ENCODE assay signal across 10 cellular contexts in the genomic region with DNA sequence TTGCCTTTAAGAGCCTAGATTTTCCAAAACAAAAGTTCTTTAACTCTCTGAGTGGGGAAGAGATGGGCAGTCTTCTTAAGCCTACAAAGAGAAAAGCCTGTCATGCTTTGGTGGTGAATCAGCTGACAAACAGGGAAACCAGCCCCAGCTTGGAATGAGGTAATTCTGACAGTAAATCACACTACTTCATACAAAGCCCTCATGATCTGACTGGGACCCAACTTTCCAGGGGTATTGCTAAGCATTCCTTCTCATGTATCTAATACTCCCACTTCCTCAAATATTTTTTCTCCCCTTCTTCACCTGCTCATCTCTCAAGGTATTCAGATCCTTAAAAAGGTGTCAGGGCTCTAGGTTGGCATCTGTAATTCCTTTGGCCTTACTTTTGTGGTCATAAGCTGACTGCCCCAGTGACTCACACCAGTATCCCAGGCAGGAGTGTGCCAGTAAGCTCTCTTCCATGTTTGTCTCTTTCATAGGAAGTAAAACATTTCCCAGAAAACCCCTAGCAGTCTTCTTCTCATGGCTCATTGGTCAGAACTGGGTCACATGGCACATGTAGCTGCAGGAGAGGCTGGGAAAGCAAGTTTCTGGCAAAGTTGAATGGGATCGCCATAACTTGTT. TPM values are rescaled to one million over a fixed set of nuclear protein-coding genes. Genes with fewer than 3 reads are reported as not detected.
A peak's percentile ranks its signal among the peaks of the same experiment; 100 is the strongest.
DNase-seq lines count a peak whose midpoint lies in the region; ATAC-seq and TF ChIP-seq lines count a peak whose summit lies in the region.
"Had no signal": no experiment of that assay in that cellular context is flagged by ENCODE, and none has a peak within 500 bp of the region (broad histone marks: within the 10 kb centered on the region; RNA-seq: fewer than 3 reads in every experiment).

No MANE protein-coding gene starts in this region.

- H3K27ac ChIP-seq in IMR-90 (ENCODE audit: insufficient read depth, low read length) (peak overlapping the region; percentile 100), muscle layer of colon (ENCODE audit: low read depth, low read length) (peak overlapping the region; percentile 46)

- POLR2A ChIA-PET in IMR-90 (lab: Charles Lee; ENCODE audit: unreplicated experiment) = interaction anchor here (1.0 kb wide), 1 partner anchor 13 kb away, joined by 3 read pairs; no protein-coding TSS in a partner anchor

- H3K9ac ChIP-seq in IMR-90 (ENCODE audit: low read depth, low read length) (peak overlapping the region; percentile 78), muscle layer of colon (ENCODE audit: low read length) (no peak overlapping the region)

- H3K36me3 Mint-ChIP-seq in chondrocyte (ENCODE audit: low read depth) = no peaks in the 10 kb centered on the region
- H3K36me3 Mint-ChIP-seq: memory B cell had no signal

- H3K23ac ChIP-seq in IMR-90 (ENCODE audit: low read depth, low read length) = peak overlapping the region; percentile 99

- no TSS peak for BruUV-seq in IMR-90 (replicated peaks; lab: Mats Ljungman, UMichigan)

- H3K4ac ChIP-seq in IMR-90 (ENCODE audit: low read depth, low read length) = peak overlapping the region; percentile 99

- no peaks in the 10 kb centered on the region; the same call in 1 of the 2 replicates for H4K20me1 ChIP-seq in IMR-90 (ENCODE audit: insufficient read depth, low read length)

- no peak for TF ChIP-seq CTCF in AG10803 (conservative IDR thresholded peaks at IDR 0.05; ENCODE audit: low read length)
- TF ChIP-seq CTCF in IMR-90 (conservative IDR thresholded peaks at IDR 0.05; ENCODE audit: low read depth, low read length) = no peak
- TF ChIP-seq CTCF in chondrocyte (IDR thresholded peaks at IDR 0.05) = no peak

- peak overlapping the region; percentile 77 for H2AFZ ChIP-seq in IMR-90 (replicated peaks; ENCODE audit: low read length, poor library complexity)

- dilution Hi-C loops in IMR-90 (cut with HindIII; ENCODE audit: low sequenced_read_pairs, unreplicated experiment) = no loop called here

- no peaks in the 10 kb centered on the region for H3K9me3 ChIP-seq in IMR-90 (ENCODE audit: control insufficient read depth, insufficient read depth, low read length)
- no peaks in the 10 kb centered on the region for H3K9me3 ChIP-seq in muscle layer of colon (ENCODE audit: low read length)

- peak overlapping the region; percentile 98 for H2BK15ac ChIP-seq in IMR-90 (ENCODE audit: low read depth, low read length)

- H2BK20ac ChIP-seq in IMR-90 (ENCODE audit: low read depth, low read length) = peak overlapping the region; percentile 98

- peak overlapping the region; percentile 99 for H2BK5ac ChIP-seq in IMR-90 (ENCODE audit: low read depth, low read length, poor library complexity, severe bottlenecking)

- TF ChIP-seq POLR2A in IMR-90 (IDR thresholded peaks at IDR 0.05; ENCODE audit: low read depth, low read length) (no peak), GM18505 (IDR thresholded peaks at IDR 0.05; ENCODE audit: borderline replicate concordance, extremely low read depth, insufficient read depth, insufficient read length) (no peak)

- peak overlapping the region; percentile 99 for H3K18ac ChIP-seq in IMR-90 (ENCODE audit: low read depth, low read length)

- H3K9me1 ChIP-seq in IMR-90 (ENCODE audit: insufficient read depth, low read length) = peaks cover 15% of the 10 kb centered on the region

- H3K4me2 ChIP-seq in IMR-90 (ENCODE audit: low read depth, low read length) = peak overlapping the region; percentile 73

- H4K8ac ChIP-seq in IMR-90 (ENCODE audit: low read depth in 2 of 2, low read length in 2 of 2) = peak overlapping the region; percentile 96 to 99

- no peaks in the 10 kb centered on the region for H3K27me3 ChIP-seq in IMR-90 (ENCODE audit: control insufficient read depth, insufficient read depth, low read length)
- H3K27me3 ChIP-seq in muscle layer of colon (ENCODE audit: control insufficient read depth in 1 of 2, insufficient read depth in 2 of 2, low read length in 2 of 2) = no peaks in the 10 kb centered on the region

- no peak for TF ChIP-seq RAD21 in IMR-90 (IDR thresholded peaks at IDR 0.05; ENCODE audit: low read length)

- peak overlapping the region; percentile 100 for H2BK120ac ChIP-seq in IMR-90 (ENCODE audit: low read depth, low read length)

- H3K4me3 Mint-ChIP-seq in chondrocyte (ENCODE audit: unreplicated experiment) = no peak overlapping the region
- H3K4me3 Mint-ChIP-seq: memory B cell; T-helper 1 cell treated with Interleukin-12 subunit alpha and Interleukin-12 subunit beta and Interleukin-4 antibody, amounts not matched to agents 30 μg/mL and 1 μg/mL, for 36 hours had no signal

- H3K9me3 Mint-ChIP-seq in chondrocyte (ENCODE audit: low read depth) = peaks cover 2% of the 10 kb centered on the region
- H3K9me3 Mint-ChIP-seq: memory B cell had no signal

- peak overlapping the region; percentile 85; the same call in 1 of the 2 replicates for H2AK5ac ChIP-seq in IMR-90 (ENCODE audit: low read depth, low read length)

- H3K27ac Mint-ChIP-seq in chondrocyte (ENCODE audit: unreplicated experiment) = peak overlapping the region; percentile 100
- H3K27ac Mint-ChIP-seq: memory B cell; T-helper 1 cell treated with Interleukin-12 subunit alpha and Interleukin-12 subunit beta and Interleukin-4 antibody, amounts not matched to agents 30 μg/mL and 1 μg/mL, for 36 hours had no signal

- H3K4me1 ChIP-seq in IMR-90 (ENCODE audit: control insufficient read depth, insufficient read depth, low read length) (peaks cover 37% of the 10 kb centered on the region), muscle layer of colon (ENCODE audit: insufficient read depth, low read length) (peaks cover 45% of the 10 kb centered on the region)

- H3K14ac ChIP-seq in IMR-90 (replicated peaks; ENCODE audit: low read depth, low read length) = peak overlapping the region; percentile 98

- H3K56ac ChIP-seq in IMR-90 (ENCODE audit: extremely low read depth, insufficient read depth, low read length) = peak overlapping the region; percentile 97

- H3K36me3 ChIP-seq in IMR-90 (ENCODE audit: control insufficient read depth, insufficient read depth, low read length) (no peaks in the 10 kb centered on the region), muscle layer of colon (ENCODE audit: insufficient read depth, low read length) (no peaks in the 10 kb centered on the region)

- peak overlapping the region; percentile 99 for H4K91ac ChIP-seq in IMR-90 (ENCODE audit: insufficient read depth, low read depth, low read length)

- H3K4me3 ChIP-seq in AG10803 (ENCODE audit: low read length) (no peak overlapping the region), IMR-90 (ENCODE audit: insufficient read depth, low read depth, low read length) (no peak overlapping the region), muscle layer of colon (ENCODE audit: low read depth in 1 of 2, low read length in 2 of 2) (no peak overlapping the region)

- no CpG with 5 or more reads among the region's 1 CpG for WGBS in IMR-90 (ENCODE audit: extremely low coverage in 2 of 2, insufficient read length in 1 of 2), 2 experiments

- in situ Hi-C loops in IMR-90 (cut with MboI; ENCODE audit: low sequenced_read_pairs) = no loop called here

- peaks cover 0 to 14% of the 10 kb centered on the region in 2 experiments; a peak in 1 of 4 replicates for H3K79me1 ChIP-seq in IMR-90 (ENCODE audit: low read depth in 1 of 2, low read length in 2 of 2)

- H2AK9ac ChIP-seq in IMR-90 (replicated peaks; ENCODE audit: low read depth, low read length, poor library complexity) = peak overlapping the region; percentile 47

- peak overlapping the region; percentile 98 for H4K5ac ChIP-seq in IMR-90 (ENCODE audit: low read depth, low read length)

- CTCF ChIA-PET in IMR-90 (lab: Yijun Ruan, JAX) = interaction anchor here (1.1 kb wide), 1 partner anchor 32 kb away, joined by 3 read pairs; no protein-coding TSS in a partner anchor

- peaks cover 82% of the 10 kb centered on the region for H3K4me1 Mint-ChIP-seq in chondrocyte (ENCODE audit: low read depth)

- intact Hi-C loops in IMR-90 (cut with micrococcal nuclease) = loop anchor here (5.0 kb wide), 1 partner anchor 100 kb away; no protein-coding TSS in a partner anchor

- no peaks in the 10 kb centered on the region for H3K27me3 Mint-ChIP-seq in chondrocyte (ENCODE audit: low read depth)

- ATAC-seq in IMR-90 (ENCODE audit: low read depth) = peak; percentile 56
- ATAC-seq in GM21390 (IDR thresholded peaks at IDR 0.05; ENCODE audit: unreplicated experiment) = no peak
- ATAC-seq in HG03025 (IDR thresholded peaks at IDR 0.05; ENCODE audit: low FRiP score, unreplicated experiment) = no peak
- no peak for ATAC-seq in HG03139 (IDR thresholded peaks at IDR 0.05; ENCODE audit: unreplicated experiment)
- ATAC-seq in GM18505 (IDR thresholded peaks at IDR 0.05; ENCODE audit: unreplicated experiment) = no peak

- DNase-seq in AG10803 (ENCODE audit: low read depth) (peak; percentile 98), IMR-90 (peak; percentile 99), chondrocyte (ENCODE audit: low spot score) (no peak)

TF ChIP-seq in IMR-90, 13 proteins besides CTCF, POLR2A, EP300 and RAD21 (continues in another document):
- TF ChIP-seq NFE2L2 (IDR thresholded peaks at IDR 0.05; ENCODE audit: low read depth, low read length) (peak; percentile 22; the same call in 1 of the 2 replicates), MAFK (IDR thresholded peaks at IDR 0.05; ENCODE audit: low read depth, low read length) (no peak; the same call in 1 of the 2 replicates), FOS (IDR thresholded peaks at IDR 0.05; ENCODE audit: low read depth, low read length) (peak; percentile 83)
- TF ChIP-seq, protein P1, sequence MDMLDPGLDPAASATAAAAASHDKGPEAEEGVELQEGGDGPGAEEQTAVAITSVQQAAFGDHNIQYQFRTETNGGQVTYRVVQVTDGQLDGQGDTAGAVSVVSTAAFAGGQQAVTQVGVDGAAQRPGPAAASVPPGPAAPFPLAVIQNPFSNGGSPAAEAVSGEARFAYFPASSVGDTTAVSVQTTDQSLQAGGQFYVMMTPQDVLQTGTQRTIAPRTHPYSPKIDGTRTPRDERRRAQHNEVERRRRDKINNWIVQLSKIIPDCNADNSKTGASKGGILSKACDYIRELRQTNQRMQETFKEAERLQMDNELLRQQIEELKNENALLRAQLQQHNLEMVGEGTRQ (IDR thresholded peaks at IDR 0.05; ENCODE audit: low read depth, low read length) = peak; percentile 96

RNA-seq across cellular contexts. Expression of a gene that starts 15.0 kb away (rescaled TPM):
- total RNA-seq in IMR-90 (2012; rRNA removed) (6.6 and 7.5 TPM in 2 replicates), chondrocyte (10.9 to 11.5 TPM (median 10.9 TPM) in 3 replicates)
- polyA plus RNA-seq in IMR-90 (2012; rRNA removed) = 7.1 and 7.5 TPM in 2 replicates
- polyA plus RNA-seq in IMR-90 (2012; cell fraction: cytosol; rRNA removed) = 5.0 and 5.7 TPM in 2 replicates
- polyA plus RNA-seq in IMR-90 (2012; cell fraction: nucleus; rRNA removed; ENCODE audit: low replicate concordance) = 6.7 and 15.6 TPM in 2 replicates

RNA-seq across cellular contexts. Expression of a gene that starts 15.4 kb away (rescaled TPM):
- 1.4 TPM in 2 replicates for total RNA-seq in IMR-90 (2012; rRNA removed)
- polyA plus RNA-seq in IMR-90 (2012; rRNA removed) = 2.5 and 3.5 TPM in 2 replicates
- polyA plus RNA-seq in IMR-90 (2012; cell fraction: cytosol; rRNA removed) = 0.83 and 2.4 TPM in 2 replicates
- polyA plus RNA-seq in IMR-90 (2012; cell fraction: nucleus; rRNA removed; ENCODE audit: low replicate concordance) = 2.2 and 9.6 TPM in 2 replicates
- total RNA-seq in chondrocyte = 1.8 to 4.5 TPM (median 4.0 TPM) in 3 replicates
